ENCODE assay signal across 13 cellular contexts in genomic region chr2:166802475-166802874, GRCh38.
"Had no signal": no experiment of that assay in that cellular context is flagged by ENCODE, and none has a peak within 500 bp of the region (broad histone marks: within the 10 kb centered on the region; RNA-seq: fewer than 3 reads in every experiment).

No MANE protein-coding gene starts in this region.

- H3K4me3 Mint-ChIP-seq: neural progenitor cell had no signal

- H3K36me3 ChIP-seq: gastroesophageal sphincter, neural progenitor cell had no signal

- H3K9me3 ChIP-seq: testis had no signal

- H3K27ac Mint-ChIP-seq: neural progenitor cell; stimulated activated naive CD8-positive, alpha-beta T cell treated with anti-CD3 and anti-CD28 coated beads, Interleukin-15, amount 100 ng/mL, for 72 hours had no signal

- H3K27ac ChIP-seq: coronary artery, gastroesophageal sphincter, neural progenitor cell, testis had no signal

- DNase-seq: activated CD8-positive, alpha-beta memory T cell treated with anti-CD3 and anti-CD28 coated beads for 24 hours; activated T-cell treated with anti-CD3 and anti-CD28 coated beads for 4 hours; effector CD4-positive, alpha-beta T cell; kidney; left ventricle myocardium superior; mesenchymal stem cell; stimulated activated CD4-positive, alpha-beta T cell treated with anti-CD3 and anti-CD28 coated beads, Interleukin-4, amount 100 ng/mL, for 4 hours; stimulated activated naive CD8-positive, alpha-beta T cell treated with anti-CD3 and anti-CD28 coated beads, Interleukin-15, amount 100 ng/mL, for 72 hours; T1000; testis had no signal

- H3K4me2 ChIP-seq: neural progenitor cell had no signal

- H3K27me3 Mint-ChIP-seq: stimulated activated naive CD8-positive, alpha-beta T cell treated with anti-CD3 and anti-CD28 coated beads, Interleukin-15, amount 100 ng/mL, for 72 hours had no signal

- H3K4me3 ChIP-seq: coronary artery, gastroesophageal sphincter, neural progenitor cell, testis had no signal

- ATAC-seq: gastroesophageal sphincter, left ventricle myocardium superior had no signal

- H3K9me3 Mint-ChIP-seq: neural progenitor cell; stimulated activated naive CD8-positive, alpha-beta T cell treated with anti-CD3 and anti-CD28 coated beads, Interleukin-15, amount 100 ng/mL, for 72 hours had no signal

- H3K4me1 ChIP-seq: gastroesophageal sphincter, neural progenitor cell, testis had no signal

- H3K36me3 Mint-ChIP-seq: neural progenitor cell had no signal

- H3K27me3 ChIP-seq: gastroesophageal sphincter, neural progenitor cell, testis had no signal
